In genomic region chr3:125353128-125353527, GRCh38 we compare ENCODE assay signal across 16 cellular contexts. TPM values are rescaled to one million over a fixed set of nuclear protein-coding genes. Genes with fewer than 3 reads are reported as not detected.
DNase-seq lines count a peak whose midpoint lies in the region; ATAC-seq and TF ChIP-seq lines count a peak whose summit lies in the region.
"Had no signal": no experiment of that assay in that cellular context is flagged by ENCODE, and none has a peak within 500 bp of the region (broad histone marks: within the 10 kb centered on the region; RNA-seq: fewer than 3 reads in every experiment).

No MANE protein-coding gene starts in this region.

- H3K56ac ChIP-seq in IMR-90 (ENCODE audit: extremely low read depth, insufficient read depth, low read length): no peak overlapping the region

- no peak overlapping the region for H2BK120ac ChIP-seq in IMR-90 (ENCODE audit: low read depth, low read length)

- no peak overlapping the region for H4K8ac ChIP-seq in IMR-90 (ENCODE audit: low read depth in 2 of 2, low read length in 2 of 2)

- H3K4me1 Mint-ChIP-seq in stimulated activated naive CD8-positive, alpha-beta T cell treated with anti-CD3 and anti-CD28 coated beads, Interleukin-15, Interleukin-2, amounts not matched to agents 100 ng/mL and 50 ng/mL, for 24 hours (ENCODE audit: low read depth): peaks cover 80% of the 10 kb centered on the region
- H3K4me1 Mint-ChIP-seq in stimulated activated naive CD8-positive, alpha-beta T cell treated with anti-CD3 and anti-CD28 coated beads, Interleukin-15, amount 100 ng/mL, for 72 hours: peaks cover 71% of the 10 kb centered on the region
- H3K4me1 Mint-ChIP-seq in osteocyte (ENCODE audit: unreplicated experiment) (peaks cover 59% of the 10 kb centered on the region), WTC11 (peaks cover 22% of the 10 kb centered on the region)

- H3K14ac ChIP-seq in IMR-90 (replicated peaks; ENCODE audit: low read depth, low read length): no peak overlapping the region

- POLR2A ChIA-PET in IMR-90 (lab: Charles Lee; ENCODE audit: unreplicated experiment): no interaction called here
- POLR2A ChIA-PET in WTC11 (lab: Charles Lee): no interaction called here

- no peak overlapping the region for H2AFZ ChIP-seq in IMR-90 (replicated peaks; ENCODE audit: low read length, poor library complexity)

- no peak overlapping the region for H3K4me2 ChIP-seq in IMR-90 (ENCODE audit: low read depth, low read length)

- no peaks in the 10 kb centered on the region for H3K9me3 Mint-ChIP-seq in stimulated activated naive CD8-positive, alpha-beta T cell treated with anti-CD3 and anti-CD28 coated beads, Interleukin-15, Interleukin-2, amounts not matched to agents 100 ng/mL and 50 ng/mL, for 24 hours
- no peaks in the 10 kb centered on the region for H3K9me3 Mint-ChIP-seq in stimulated activated naive CD8-positive, alpha-beta T cell treated with anti-CD3 and anti-CD28 coated beads, Interleukin-15, amount 100 ng/mL, for 72 hours
- H3K9me3 Mint-ChIP-seq in osteocyte (ENCODE audit: unreplicated experiment): peaks cover 12% of the 10 kb centered on the region
- H3K9me3 Mint-ChIP-seq in WTC11: peaks cover 7% of the 10 kb centered on the region

- H3K18ac ChIP-seq in IMR-90 (ENCODE audit: low read depth, low read length): no peak overlapping the region

- DNase-seq in stimulated activated naive CD8-positive, alpha-beta T cell treated with anti-CD3 and anti-CD28 coated beads, Interleukin-15, amount 100 ng/mL, for 72 hours: no peak
- DNase-seq in IMR-90 (no peak), adipocyte (ENCODE audit: low read depth) (peak; percentile 17), osteocyte (ENCODE audit: extremely low spot score, unreplicated experiment) (no peak), WTC11 (ENCODE audit: low spot score) (no peak), dedifferentiated amniotic fluid mesenchymal stem cell (ENCODE audit: extremely low spot score) (no peak)
- DNase-seq: EL, H7, NCI-H1436 treated with DMSO at 0.1 percent for 48 hours, NCI-H2081 treated with DMSO at 0.1 percent for 48 hours, NCI-H2227 treated with DMSO at 0.1 percent for 48 hours, NCI-H526, SJCRH30 had no signal

- no peak overlapping the region for H4K5ac ChIP-seq in IMR-90 (ENCODE audit: low read depth, low read length)

- H3K36me3 ChIP-seq in IMR-90 (ENCODE audit: control insufficient read depth, insufficient read depth, low read length) (no peaks in the 10 kb centered on the region), adipocyte (ENCODE audit: control insufficient read depth, insufficient read depth, low read length, severe bottlenecking) (no peaks in the 10 kb centered on the region)
- H3K36me3 ChIP-seq: SJCRH30 had no signal

- no peak overlapping the region for H3K27ac ChIP-seq in IMR-90 (ENCODE audit: insufficient read depth, low read length)
- H3K27ac ChIP-seq: RWPE1, SJCRH30 had no signal

- in situ Hi-C loops in IMR-90 (cut with MboI; ENCODE audit: low sequenced_read_pairs): no loop called here

- H4K20me1 ChIP-seq in IMR-90 (ENCODE audit: insufficient read depth, low read length): peaks cover 74% of the 10 kb centered on the region

- no peaks in the 10 kb centered on the region for H3K27me3 Mint-ChIP-seq in stimulated activated naive CD8-positive, alpha-beta T cell treated with anti-CD3 and anti-CD28 coated beads, Interleukin-15, Interleukin-2, amounts not matched to agents 100 ng/mL and 50 ng/mL, for 24 hours
- H3K27me3 Mint-ChIP-seq in stimulated activated naive CD8-positive, alpha-beta T cell treated with anti-CD3 and anti-CD28 coated beads, Interleukin-15, amount 100 ng/mL, for 72 hours: no peaks in the 10 kb centered on the region
- no peaks in the 10 kb centered on the region for H3K27me3 Mint-ChIP-seq in osteocyte (ENCODE audit: unreplicated experiment)
- H3K27me3 Mint-ChIP-seq in WTC11 (ENCODE audit: low read depth): no peaks in the 10 kb centered on the region

- H3K9me3 ChIP-seq in IMR-90 (ENCODE audit: control insufficient read depth, insufficient read depth, low read length): no peaks in the 10 kb centered on the region
- H3K9me3 ChIP-seq in adipocyte (ENCODE audit: control insufficient read depth, low read length): no peaks in the 10 kb centered on the region
- H3K9me3 ChIP-seq: SJCRH30 had no signal

- no peak for TF ChIP-seq POLR2A in IMR-90 (IDR thresholded peaks at IDR 0.05; ENCODE audit: low read depth, low read length)

- no peak for TF ChIP-seq CTCF in IMR-90 (conservative IDR thresholded peaks at IDR 0.05; ENCODE audit: low read depth, low read length)
- TF ChIP-seq CTCF in osteocyte (IDR thresholded peaks at IDR 0.05): no peak
- no peak for TF ChIP-seq CTCF in WTC11 (IDR thresholded peaks at IDR 0.05)

- intact Hi-C loops in IMR-90 (cut with micrococcal nuclease): no loop called here

- dilution Hi-C loops in IMR-90 (cut with HindIII; ENCODE audit: low sequenced_read_pairs, unreplicated experiment): no loop called here

- H3K36me3 Mint-ChIP-seq in stimulated activated naive CD8-positive, alpha-beta T cell treated with anti-CD3 and anti-CD28 coated beads, Interleukin-15, Interleukin-2, amounts not matched to agents 100 ng/mL and 50 ng/mL, for 24 hours (ENCODE audit: low read depth): peaks cover 29% of the 10 kb centered on the region
- H3K36me3 Mint-ChIP-seq in osteocyte (ENCODE audit: unreplicated experiment): peaks cover 10% of the 10 kb centered on the region
- H3K36me3 Mint-ChIP-seq in WTC11: peaks cover 7% of the 10 kb centered on the region

- H3K4me1 ChIP-seq in IMR-90 (ENCODE audit: control insufficient read depth, insufficient read depth, low read length) (peaks cover 4% of the 10 kb centered on the region; the same call in 1 of the 2 replicates), adipocyte (ENCODE audit: control insufficient read depth, insufficient read depth, low read length) (peaks cover 51% of the 10 kb centered on the region)
- H3K4me1 ChIP-seq: SJCRH30 had no signal

- no peak overlapping the region for H2AK9ac ChIP-seq in IMR-90 (replicated peaks; ENCODE audit: low read depth, low read length, poor library complexity)

- no peak for ATAC-seq in stimulated activated naive CD8-positive, alpha-beta T cell treated with anti-CD3 and anti-CD28 coated beads, Interleukin-15, amount 100 ng/mL, for 72 hours
- ATAC-seq in IMR-90 (ENCODE audit: low read depth): no peak
- no peak for ATAC-seq in WTC11
- no peak for ATAC-seq in HG02840 (IDR thresholded peaks at IDR 0.05; ENCODE audit: low FRiP score, unreplicated experiment)

- H3K79me1 ChIP-seq in IMR-90 (ENCODE audit: low read depth in 1 of 2, low read length in 2 of 2): peaks cover 19 to 74% of the 10 kb centered on the region in 2 experiments; a peak in 3 of 4 replicates

- no peak overlapping the region for H4K91ac ChIP-seq in IMR-90 (ENCODE audit: insufficient read depth, low read depth, low read length)

- BruUV-seq in IMR-90 (replicated peaks; lab: Mats Ljungman, UMichigan): no TSS peak

- H3K23ac ChIP-seq in IMR-90 (ENCODE audit: low read depth, low read length): no peak overlapping the region

- no peak overlapping the region for H2AK5ac ChIP-seq in IMR-90 (ENCODE audit: low read depth, low read length)

- no peak overlapping the region for H2BK20ac ChIP-seq in IMR-90 (ENCODE audit: low read depth, low read length)

- peak overlapping the region; percentile 12 for H3K27ac Mint-ChIP-seq in stimulated activated naive CD8-positive, alpha-beta T cell treated with anti-CD3 and anti-CD28 coated beads, Interleukin-15, Interleukin-2, amounts not matched to agents 100 ng/mL and 50 ng/mL, for 24 hours
- H3K27ac Mint-ChIP-seq in stimulated activated naive CD8-positive, alpha-beta T cell treated with anti-CD3 and anti-CD28 coated beads, Interleukin-15, amount 100 ng/mL, for 72 hours: peak overlapping the region in 1 of 2 donors; percentile 90
- H3K27ac Mint-ChIP-seq in osteocyte (ENCODE audit: unreplicated experiment): peak overlapping the region; percentile 36
- no peak overlapping the region for H3K27ac Mint-ChIP-seq in WTC11

- no peak for TF ChIP-seq RAD21 in IMR-90 (IDR thresholded peaks at IDR 0.05; ENCODE audit: low read length)

- peak overlapping the region; percentile 64 for H2BK5ac ChIP-seq in IMR-90 (ENCODE audit: low read depth, low read length, poor library complexity, severe bottlenecking)

- H3K4me3 Mint-ChIP-seq in stimulated activated naive CD8-positive, alpha-beta T cell treated with anti-CD3 and anti-CD28 coated beads, Interleukin-15, Interleukin-2, amounts not matched to agents 100 ng/mL and 50 ng/mL, for 24 hours: no peak overlapping the region
- H3K4me3 Mint-ChIP-seq in stimulated activated naive CD8-positive, alpha-beta T cell treated with anti-CD3 and anti-CD28 coated beads, Interleukin-15, amount 100 ng/mL, for 72 hours: no peak overlapping the region
- H3K4me3 Mint-ChIP-seq in osteocyte (ENCODE audit: unreplicated experiment) (no peak overlapping the region), WTC11 (no peak overlapping the region)

- no peaks in the 10 kb centered on the region for H3K9me1 ChIP-seq in IMR-90 (ENCODE audit: insufficient read depth, low read length)

- no peak overlapping the region for H3K4ac ChIP-seq in IMR-90 (ENCODE audit: low read depth, low read length)

- H3K4me3 ChIP-seq in IMR-90 (ENCODE audit: insufficient read depth, low read depth, low read length): no peak overlapping the region
- no peak overlapping the region for H3K4me3 ChIP-seq in adipocyte (ENCODE audit: low read length)
- H3K4me3 ChIP-seq: SJCRH30 had no signal

- CTCF ChIA-PET in IMR-90 (lab: Yijun Ruan, JAX) (interaction anchor here (0.7 kb wide), 1 partner anchor 21 kb away, joined by 10 read pairs; no protein-coding TSS in a partner anchor), WTC11 (lab: Charles Lee) (interaction anchor here (0.5 to 0.9 kb wide), 2 partner anchors 18 kb away, joined by 4 to 5 read pairs; no protein-coding TSS in a partner anchor)

- H3K9ac ChIP-seq in IMR-90 (ENCODE audit: low read depth, low read length) (no peak overlapping the region), adipocyte (ENCODE audit: low read length) (no peak overlapping the region)

- H2BK15ac ChIP-seq in IMR-90 (ENCODE audit: low read depth, low read length): no peak overlapping the region

- H3K27me3 ChIP-seq in IMR-90 (ENCODE audit: control insufficient read depth, insufficient read depth, low read length) (no peaks in the 10 kb centered on the region), adipocyte (replicated peaks; ENCODE audit: control insufficient read depth, insufficient read depth, low read length) (no peaks in the 10 kb centered on the region)
- H3K27me3 ChIP-seq: SJCRH30 had no signal

TF ChIP-seq in IMR-90, 13 proteins besides CTCF, POLR2A, EP300 and RAD21 (continues in another document):
- no peak for TF ChIP-seq FOS (IDR thresholded peaks at IDR 0.05; ENCODE audit: low read depth, low read length)
- TF ChIP-seq MAFK (IDR thresholded peaks at IDR 0.05; ENCODE audit: low read depth, low read length): no peak

TF ChIP-seq in WTC11, 78 proteins besides CTCF, POLR2A, EP300 and RAD21 (continues in another document):
- no peak for TF ChIP-seq FOXJ3 (CRISPR knock-in tag; IDR thresholded peaks at IDR 0.05; ENCODE audit: borderline replicate concordance)

RNA-seq across cellular contexts. Expression of gene ZNF148, which starts 22.0 kb away (rescaled TPM):
- total RNA-seq in IMR-90 (2012; rRNA removed): 57.8 and 65.2 TPM in 2 replicates
- polyA plus RNA-seq in IMR-90 (2012; rRNA removed): 8.8 and 9.4 TPM in 2 replicates
- 2.6 and 2.7 TPM in 2 replicates for polyA plus RNA-seq in IMR-90 (2012; cell fraction: cytosol; rRNA removed)
- polyA plus RNA-seq in IMR-90 (2012; cell fraction: nucleus; rRNA removed; ENCODE audit: low replicate concordance): 2.5 and 15.9 TPM in 2 replicates
- total RNA-seq in osteocyte: 46.2 and 46.3 TPM in 2 replicates
- 19.4 to 20.0 TPM (median 19.7 TPM) in 3 replicates for total RNA-seq in WTC11 (2021)
